Comparison of ENCODE assay signal across 14 cellular contexts in genomic region chrX:44431206-44431605, GRCh38.
DNase-seq lines count a peak whose midpoint lies in the region; ATAC-seq, FAIRE-seq and TF ChIP-seq lines count a peak whose summit lies in the region.
"Had no signal": no experiment of that assay in that cellular context is flagged by ENCODE, and none has a peak within 500 bp of the region (broad histone marks: within the 10 kb centered on the region; RNA-seq: fewer than 3 reads in every experiment).

No MANE protein-coding gene starts in this region.

- no peak for FAIRE-seq in urothelium cell line (lab: Jason Lieb, UNC)

- no peaks in the 10 kb centered on the region for H3K9me3 ChIP-seq in breast epithelium
- H3K9me3 ChIP-seq: SJSA1 had no signal

- no peak overlapping the region for H3K27ac Mint-ChIP-seq in MCF 10A (ENCODE audit: low read depth, unreplicated experiment)
- H3K27ac Mint-ChIP-seq: activated CD8-positive, alpha-beta memory T cell treated with anti-CD3 and anti-CD28 coated beads, Interleukin-2, amount 10 ng/mL, durations not matched to agents 7 days and 5 days; activated naive CD8-positive, alpha-beta T cell treated with anti-CD3 and anti-CD28 coated beads for 36 hours; stimulated activated memory B cell treated with anti-CD40 and anti-IgM and Interleukin-4, amounts not matched to agents 10 μg/mL and 1 μg/mL and 100 μg/mL, for 72 hours had no signal

- POLR2A ChIA-PET in MCF 10A (lab: Yijun Ruan, JAX), result interaction anchor here (0.6 to 1.4 kb wide), 7 partner anchors 10 to 112 kb away, joined by 3 to 4 read pairs (median 3); no protein-coding TSS in a partner anchor

- no TSS peak for BruUV-seq in MCF 10A (replicated peaks; lab: Mats Ljungman, UMichigan)

- no peak overlapping the region for H3K27ac ChIP-seq in breast epithelium
- H3K27ac ChIP-seq: SJSA1 had no signal

- no peak for TF ChIP-seq POLR2A in breast epithelium (IDR thresholded peaks at IDR 0.05)

- no peaks in the 10 kb centered on the region for H3K4me1 ChIP-seq in breast epithelium

- no peak for ATAC-seq in GM21515 (IDR thresholded peaks at IDR 0.05; ENCODE audit: unreplicated experiment)
- no peak for ATAC-seq in GM19324 (IDR thresholded peaks at IDR 0.05; ENCODE audit: low FRiP score, unreplicated experiment)
- ATAC-seq: activated CD8-positive, alpha-beta memory T cell treated with anti-CD3 and anti-CD28 coated beads, Interleukin-2, amount 10 ng/mL, durations not matched to agents 7 days and 5 days; stimulated activated memory B cell treated with anti-CD40 and anti-IgM and Interleukin-4, amounts not matched to agents 10 μg/mL and 1 μg/mL and 100 μg/mL, for 72 hours had no signal

- TF ChIP-seq CTCF in MCF 10A (IDR thresholded peaks at IDR 0.05; ENCODE audit: unreplicated experiment) (no peak), breast epithelium (IDR thresholded peaks at IDR 0.05) (no peak), fibroblast of mammary gland (conservative IDR thresholded peaks at IDR 0.05; ENCODE audit: control insufficient read depth, insufficient read depth, low read depth, low read length) (no peak)

- H3K36me3 ChIP-seq in breast epithelium, result no peaks in the 10 kb centered on the region
- H3K36me3 ChIP-seq: SJSA1 had no signal

- no peaks in the 10 kb centered on the region for H3K36me3 Mint-ChIP-seq in MCF 10A (ENCODE audit: insufficient read depth, unreplicated experiment)
- H3K36me3 Mint-ChIP-seq: activated CD8-positive, alpha-beta memory T cell treated with anti-CD3 and anti-CD28 coated beads, Interleukin-2, amount 10 ng/mL, durations not matched to agents 7 days and 5 days; activated naive CD8-positive, alpha-beta T cell treated with anti-CD3 and anti-CD28 coated beads for 36 hours; stimulated activated memory B cell treated with anti-CD40 and anti-IgM and Interleukin-4, amounts not matched to agents 10 μg/mL and 1 μg/mL and 100 μg/mL, for 72 hours had no signal

- CTCF ChIA-PET in MCF 10A (lab: Yijun Ruan, JAX), result interaction anchor here (0.6 kb wide), 1 partner anchor 413 kb away, joined by 3 read pairs; no protein-coding TSS in a partner anchor

- peak overlapping the region; percentile 5 for H3K4me3 Mint-ChIP-seq in MCF 10A (ENCODE audit: unreplicated experiment)
- H3K4me3 Mint-ChIP-seq: activated CD8-positive, alpha-beta memory T cell treated with anti-CD3 and anti-CD28 coated beads, Interleukin-2, amount 10 ng/mL, durations not matched to agents 7 days and 5 days; activated naive CD8-positive, alpha-beta T cell treated with anti-CD3 and anti-CD28 coated beads for 36 hours; stimulated activated memory B cell treated with anti-CD40 and anti-IgM and Interleukin-4, amounts not matched to agents 10 μg/mL and 1 μg/mL and 100 μg/mL, for 72 hours had no signal

- no peaks in the 10 kb centered on the region for H3K9me3 Mint-ChIP-seq in MCF 10A (ENCODE audit: unreplicated experiment)
- H3K9me3 Mint-ChIP-seq: activated naive CD8-positive, alpha-beta T cell treated with anti-CD3 and anti-CD28 coated beads for 36 hours; stimulated activated memory B cell treated with anti-CD40 and anti-IgM and Interleukin-4, amounts not matched to agents 10 μg/mL and 1 μg/mL and 100 μg/mL, for 72 hours had no signal

- H3K4me1 Mint-ChIP-seq in MCF 10A (ENCODE audit: insufficient read depth, unreplicated experiment), result peaks cover 7% of the 10 kb centered on the region
- H3K4me1 Mint-ChIP-seq: activated CD8-positive, alpha-beta memory T cell treated with anti-CD3 and anti-CD28 coated beads, Interleukin-2, amount 10 ng/mL, durations not matched to agents 7 days and 5 days; activated naive CD8-positive, alpha-beta T cell treated with anti-CD3 and anti-CD28 coated beads for 36 hours; stimulated activated memory B cell treated with anti-CD40 and anti-IgM and Interleukin-4, amounts not matched to agents 10 μg/mL and 1 μg/mL and 100 μg/mL, for 72 hours had no signal

- H3K27me3 ChIP-seq in breast epithelium, result peaks cover 0 to 15% of the 10 kb centered on the region in 2 donors
- H3K27me3 ChIP-seq: SJSA1 had no signal

- intact Hi-C loops in MCF 10A (cut with micrococcal nuclease), result no loop called here
- intact Hi-C loops in breast epithelium (cut with DNase I; ENCODE audit: low total_unique reads), result no loop called here

- peak; percentile 77 for DNase-seq in MCF 10A (ENCODE audit: unreplicated experiment)
- no peak for DNase-seq in breast epithelium (ENCODE audit: low spot score in 2 of 2)
- DNase-seq in OCI-M1 (lab: John Stamatoyannopoulos, UW), result peak; percentile 47
- DNase-seq in fibroblast of mammary gland (ENCODE audit: low read depth), result peak; percentile 54
- peak; percentile 62 for DNase-seq in urothelium cell line (ENCODE audit: low spot score)
- no peak for DNase-seq in NCI-H82 treated with DMSO at 0.1 percent for 48 hours (lab: John Stamatoyannopoulos, UW; ENCODE audit: unreplicated experiment)
- DNase-seq: activated CD8-positive, alpha-beta memory T cell treated with anti-CD3 and anti-CD28 coated beads, Interleukin-2, amount 10 ng/mL, durations not matched to agents 7 days and 5 days; activated naive CD8-positive, alpha-beta T cell treated with anti-CD3 and anti-CD28 coated beads for 36 hours; MM.1S; stimulated activated CD4-positive, alpha-beta T cell treated with anti-CD3 and anti-CD28 coated beads, Interleukin-4, amount 100 ng/mL, for 24 hours had no signal

- H3K4me3 ChIP-seq in breast epithelium, result no peak overlapping the region
- H3K4me3 ChIP-seq in fibroblast of mammary gland (ENCODE audit: control insufficient read depth, low read depth, low read length), result no peak overlapping the region
- H3K4me3 ChIP-seq: SJSA1 had no signal

- H3K27me3 Mint-ChIP-seq in MCF 10A (ENCODE audit: insufficient read depth, unreplicated experiment), result peaks cover 46% of the 10 kb centered on the region
- H3K27me3 Mint-ChIP-seq: activated CD8-positive, alpha-beta memory T cell treated with anti-CD3 and anti-CD28 coated beads, Interleukin-2, amount 10 ng/mL, durations not matched to agents 7 days and 5 days; activated naive CD8-positive, alpha-beta T cell treated with anti-CD3 and anti-CD28 coated beads for 36 hours had no signal

Comparison
In these comparisons a context has a peak if more than half of its experiments do, and no peak if none do; other contexts are left out.
1. DNase-seq: peak in MCF 10A (single experiment), OCI-M1 (single experiment), fibroblast of mammary gland (single experiment) and urothelium cell line (single experiment); none in breast epithelium (0 of 2) and NCI-H82 treated with DMSO at 0.1 percent for 48 hours (single experiment).